8 cellular contexts compared by ENCODE assay signal in the genomic region with DNA sequence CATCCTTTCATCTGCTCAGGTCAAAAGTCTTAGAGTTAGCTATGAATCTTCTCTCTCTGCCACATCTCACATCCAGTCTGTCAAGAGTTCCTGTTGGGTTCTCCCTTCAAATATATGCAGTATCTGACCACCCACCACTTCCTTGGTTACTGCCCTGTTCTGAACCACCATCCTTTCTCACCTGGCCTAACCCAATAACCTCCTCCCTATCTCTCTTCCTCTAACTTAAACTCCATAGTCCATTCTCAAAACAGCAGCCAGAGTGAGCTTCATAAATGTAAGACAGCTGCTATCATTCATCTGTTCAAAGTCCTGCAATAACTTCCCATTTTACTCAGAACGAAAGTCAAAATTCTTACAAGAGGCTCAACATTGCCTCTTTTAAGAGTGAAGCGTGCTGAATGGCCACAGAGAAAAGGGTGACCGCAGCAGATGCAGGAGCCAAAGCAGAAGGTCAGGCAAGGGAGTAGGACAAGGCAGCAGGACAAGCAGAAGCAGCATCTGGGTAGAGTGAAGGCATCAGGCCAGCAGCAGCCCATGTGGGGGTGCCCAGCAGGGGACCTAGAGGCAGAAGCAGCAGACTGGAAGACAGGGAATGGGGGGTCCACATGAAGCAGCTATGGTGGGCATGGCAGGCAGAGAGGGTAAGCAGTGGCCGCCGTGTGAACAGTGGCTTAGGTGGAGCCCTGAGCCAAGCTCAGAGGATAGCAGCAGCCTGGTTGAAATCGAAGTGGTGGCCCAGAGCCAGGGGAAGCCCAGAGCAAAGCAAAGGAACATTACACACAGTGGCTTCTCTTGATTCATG. TPM values are rescaled to one million over a fixed set of nuclear protein-coding genes. Genes with fewer than 3 reads are reported as not detected.
DNase-seq lines count a peak whose midpoint lies in the region; ATAC-seq and TF ChIP-seq lines count a peak whose summit lies in the region.

No MANE protein-coding gene starts in this region.

- H3K9me3 ChIP-seq in ascending aorta (no peaks in the 10 kb centered on the region), transverse colon (no peaks in the 10 kb centered on the region), PC-9 (ENCODE audit: insufficient read depth, low read depth) (no peaks in the 10 kb centered on the region)

- in situ Hi-C loops in transverse colon (cut with MboI; ENCODE audit: low pct_ligation_motif_present in 1 of 4, low pct_unique_long_range_greater_than_20kb in 1 of 4, low sequenced_read_pairs in 3 of 4) = no loop called here

- H2AFZ ChIP-seq in PC-9 = no peak overlapping the region

- no peaks in the 10 kb centered on the region for H3K79me2 ChIP-seq in PC-9 (ENCODE audit: low read depth)

- TF ChIP-seq POLR2A in transverse colon (IDR thresholded peaks at IDR 0.05) = no peak

- CTCF ChIA-PET in PC-9 (lab: Charles Lee) = no interaction called here

- peak; percentile 77 for ATAC-seq in GM19324 (IDR thresholded peaks at IDR 0.05; ENCODE audit: low FRiP score, unreplicated experiment)
- ATAC-seq in HG03139 (IDR thresholded peaks at IDR 0.05; ENCODE audit: unreplicated experiment) = peak; percentile 86

- POLR2A ChIA-PET in PC-9 (lab: Charles Lee; ENCODE audit: unreplicated experiment) = interaction anchor here (0.6 kb wide), 1 partner anchor 34 kb away, joined by 3 read pairs; no protein-coding TSS in a partner anchor

- DNase-seq in CD1c-positive myeloid dendritic cell (ENCODE audit: extremely low spot score) (peak; percentile 93), ascending aorta (ENCODE audit: low spot score in 2 of 2) (peak; percentile 14 to 67), transverse colon (peak; percentile 59), PC-9 (no peak), NCI-H226 (no peak), COR-L47 (lab: John Stamatoyannopoulos, UW) (no peak)

- no peaks in the 10 kb centered on the region for H3K4me1 ChIP-seq in ascending aorta
- H3K4me1 ChIP-seq in transverse colon = peaks cover 0 to 41% (median 19%) of the 10 kb centered on the region in 4 donors
- peaks cover 12% of the 10 kb centered on the region for H3K4me1 ChIP-seq in PC-9 (replicated peaks; ENCODE audit: insufficient read depth)

- no peaks in the 10 kb centered on the region for H4K20me1 ChIP-seq in PC-9 (ENCODE audit: insufficient read depth)

- H3K4me2 ChIP-seq in PC-9 = no peak overlapping the region

- WGBS in transverse colon (ENCODE audit: low coverage in 1 of 2), 2 donors = 28 to 50% methylated on average over 3 to 6 of the region's 6 CpGs

- TF ChIP-seq CTCF in ascending aorta (IDR thresholded peaks at IDR 0.05) (no peak), transverse colon (IDR thresholded peaks at IDR 0.05) (no peak), PC-9 (conservative IDR thresholded peaks at IDR 0.05) (no peak)

- H3K9me2 ChIP-seq in PC-9 (ENCODE audit: insufficient read depth) = no peaks in the 10 kb centered on the region

- no peaks in the 10 kb centered on the region for H3F3A ChIP-seq in PC-9 (ENCODE audit: insufficient read depth, low read depth)

- H3K36me3 ChIP-seq in ascending aorta = no peaks in the 10 kb centered on the region
- no peaks in the 10 kb centered on the region for H3K36me3 ChIP-seq in transverse colon
- no peaks in the 10 kb centered on the region for H3K36me3 ChIP-seq in PC-9 (ENCODE audit: low read depth)

- no TSS peak for BruUV-seq in PC-9 (replicated peaks; lab: Mats Ljungman, UMichigan)

- no peaks in the 10 kb centered on the region for H3K27me3 ChIP-seq in ascending aorta
- H3K27me3 ChIP-seq in transverse colon = no peaks in the 10 kb centered on the region
- H3K27me3 ChIP-seq in PC-9 (ENCODE audit: insufficient read depth, low read depth) = no peaks in the 10 kb centered on the region

- H3K27ac ChIP-seq in ascending aorta (no peak overlapping the region), transverse colon (peak overlapping the region; percentile 76 to 87 (median 83)), PC-9 (no peak overlapping the region)

- H3K4me3 ChIP-seq in ascending aorta (no peak overlapping the region), transverse colon (no peak overlapping the region), PC-9 (no peak overlapping the region)

- no peak for TF ChIP-seq EP300 in transverse colon (IDR thresholded peaks at IDR 0.05; ENCODE audit: low read depth)

- intact Hi-C loops in ascending aorta (cut with DNase I) (no loop called here), transverse colon (cut with DNase I; ENCODE audit: low total_unique reads) (no loop called here), PC-9 (cut with micrococcal nuclease; ENCODE audit: unreplicated experiment) (no loop called here)

RNA-seq across cellular contexts. Expression of gene CDC42SE2, which starts 39.3 kb away (rescaled TPM):
- 12.8 TPM for total RNA-seq in ascending aorta
- total RNA-seq in transverse colon = 100 to 1,000 TPM in 2 of 4 donors, 10 to 100 TPM in 2; 71.8 to 118 (median 91.8) TPM
- 27.3 and 32.8 TPM in 2 replicates for total RNA-seq in PC-9 (2021)

RNA-seq across cellular contexts. Expression of gene LYRM7, which starts 53.8 kb away (rescaled TPM):
- total RNA-seq in ascending aorta (0.32 TPM), transverse colon (10 to 100 TPM in 3 of 4 donors, 1 to 10 TPM in 1; 2.0 to 14.6 (median 12.3) TPM), PC-9 (2021) (5.0 and 9.5 TPM in 2 replicates)

RNA-seq across cellular contexts. Expression of gene HINT1, which starts 59.5 kb away (rescaled TPM):
- total RNA-seq in ascending aorta = 78.9 TPM
- total RNA-seq in transverse colon = 100 to 1,000 TPM; 252 to 668 (median 349) TPM
- 210 and 262 TPM in 2 replicates for total RNA-seq in PC-9 (2021)

Comparison
In these comparisons a context has a peak if more than half of its experiments do, and no peak if none do; other contexts are left out.
1. DNase-seq: peak in CD1c-positive myeloid dendritic cell (single experiment), ascending aorta (2 of 2) and transverse colon (single experiment); none in PC-9 (0 of 2), NCI-H226 (single experiment) and COR-L47 (single experiment).
2. H3K27ac ChIP-seq: peak in transverse colon (4 of 4); none in ascending aorta (0 of 2) and PC-9 (single experiment).